15 cellular contexts compared by ENCODE assay signal in genomic region chr11:131609317-131609716, GRCh38.
DNase-seq lines count a peak whose midpoint lies in the region; ATAC-seq, FAIRE-seq and TF ChIP-seq lines count a peak whose summit lies in the region.
"Had no signal": no experiment of that assay in that cellular context is flagged by ENCODE, and none has a peak within 500 bp of the region (broad histone marks: within the 10 kb centered on the region; RNA-seq: fewer than 3 reads in every experiment).

No MANE protein-coding gene starts in this region.

- peak; percentile 98 for FAIRE-seq in astrocyte (lab: Jason Lieb, UNC)

- intact Hi-C loops in left lung (cut with DNase I): no loop called here

- H3K9ac ChIP-seq in astrocyte (ENCODE audit: low read length): peak overlapping the region; percentile 71

- DNase-seq in AG09309 (ENCODE audit: low read depth) (peak; percentile 91), HS-5 (ENCODE audit: low read depth) (peak; percentile 8), astrocyte (ENCODE audit: low read depth) (peak; percentile 100), left lung (no peak), NCI-H2107 treated with DMSO at 0.1 percent for 48 hours (lab: John Stamatoyannopoulos, UW; ENCODE audit: unreplicated experiment) (no peak)
- DNase-seq in T-helper 2 cell treated with Interferon-gamma antibody and Interleukin-4, amounts not matched to agents 5 μg/mL and 100 μg/mL, for 36 hours (ENCODE audit: low spot score): no peak
- DNase-seq: activated CD4-positive, alpha-beta T cell treated with anti-CD3 and anti-CD28 coated beads for 1 hour; activated T-cell treated with anti-CD3 and anti-CD28 coated beads, Interleukin-2, amount 50 U/mL, for 4 hours; KBM-7; NCI-H187 treated with DMSO at 0.1 percent for 48 hours; occipital lobe; stimulated activated CD8-positive, alpha-beta memory T cell treated with anti-CD3 and anti-CD28 coated beads, Interleukin-4, amount 100 ng/mL, for 48 hours had no signal

- H3K4me3 ChIP-seq in AG09309 (ENCODE audit: control insufficient read depth, low read depth, low read length) (no peak overlapping the region), astrocyte (ENCODE audit: insufficient read depth, low read depth, low read length) (no peak overlapping the region), left lung (no peak overlapping the region)

- H3K4me2 ChIP-seq in astrocyte (ENCODE audit: low read length): peak overlapping the region; percentile 67

- no peaks in the 10 kb centered on the region for H4K20me1 ChIP-seq in astrocyte (ENCODE audit: insufficient read depth, low read length)

- peaks cover 16% of the 10 kb centered on the region for H3K27me3 Mint-ChIP-seq in astrocyte (ENCODE audit: low read depth, unreplicated experiment)
- no peaks in the 10 kb centered on the region for H3K27me3 Mint-ChIP-seq in T-helper 2 cell treated with Interferon-gamma antibody and Interleukin-4, amounts not matched to agents 5 μg/mL and 100 μg/mL, for 36 hours (ENCODE audit: low read depth)

- no peaks in the 10 kb centered on the region for H3K79me2 ChIP-seq in astrocyte (ENCODE audit: insufficient read depth, low read length)

- H3K4me1 ChIP-seq in astrocyte (ENCODE audit: insufficient read depth, low read length): peaks cover 31% of the 10 kb centered on the region
- no peaks in the 10 kb centered on the region for H3K4me1 ChIP-seq in left lung

- H3K36me3 Mint-ChIP-seq in astrocyte (ENCODE audit: low read depth, unreplicated experiment): no peaks in the 10 kb centered on the region
- no peaks in the 10 kb centered on the region for H3K36me3 Mint-ChIP-seq in T-helper 2 cell treated with Interferon-gamma antibody and Interleukin-4, amounts not matched to agents 5 μg/mL and 100 μg/mL, for 36 hours (ENCODE audit: low read depth)

- no peaks in the 10 kb centered on the region for H3K9me3 Mint-ChIP-seq in astrocyte (ENCODE audit: unreplicated experiment)
- peaks cover 3% of the 10 kb centered on the region for H3K9me3 Mint-ChIP-seq in T-helper 2 cell treated with Interferon-gamma antibody and Interleukin-4, amounts not matched to agents 5 μg/mL and 100 μg/mL, for 36 hours

- ATAC-seq in left lung (peak; percentile 59), GM21786 (IDR thresholded peaks at IDR 0.05; ENCODE audit: unreplicated experiment) (no peak), HG02884 (IDR thresholded peaks at IDR 0.05; ENCODE audit: unreplicated experiment) (no peak)
- ATAC-seq: activated T-cell treated with anti-CD3 and anti-CD28 coated beads, Interleukin-2, amount 50 U/mL, for 4 hours had no signal

- H3K27me3 ChIP-seq in astrocyte (ENCODE audit: insufficient read depth, low read length): peaks cover 7% of the 10 kb centered on the region
- peaks cover 0 to 15% of the 10 kb centered on the region in 2 donors for H3K27me3 ChIP-seq in left lung

- H3K4me1 Mint-ChIP-seq in astrocyte (ENCODE audit: low read depth, unreplicated experiment): peaks cover 37% of the 10 kb centered on the region
- H3K4me1 Mint-ChIP-seq in T-helper 2 cell treated with Interferon-gamma antibody and Interleukin-4, amounts not matched to agents 5 μg/mL and 100 μg/mL, for 36 hours (ENCODE audit: low read depth): no peaks in the 10 kb centered on the region
- H3K4me1 Mint-ChIP-seq: B cell had no signal

- H3K27ac ChIP-seq in astrocyte (ENCODE audit: low read depth, low read length): peak overlapping the region; percentile 91
- H3K27ac ChIP-seq in left lung: no peak overlapping the region

- no peaks in the 10 kb centered on the region for H3K9me3 ChIP-seq in astrocyte (ENCODE audit: insufficient read depth, low read depth, low read length)
- H3K9me3 ChIP-seq in left lung: no peaks in the 10 kb centered on the region

- TF ChIP-seq CTCF in AG09309 (IDR thresholded peaks at IDR 0.05; ENCODE audit: control insufficient read depth, insufficient read depth, low read depth, low read length, missing control alignments) (no peak), astrocyte (IDR thresholded peaks at IDR 0.05; ENCODE audit: insufficient read depth, low read depth, low read length) (no peak), left lung (IDR thresholded peaks at IDR 0.05) (no peak)

- H3K36me3 ChIP-seq in astrocyte (ENCODE audit: insufficient read depth, low read length) (no peaks in the 10 kb centered on the region), left lung (no peaks in the 10 kb centered on the region)

- peak overlapping the region; percentile 58 for H3K4me3 Mint-ChIP-seq in astrocyte (ENCODE audit: unreplicated experiment)
- no peak overlapping the region for H3K4me3 Mint-ChIP-seq in T-helper 2 cell treated with Interferon-gamma antibody and Interleukin-4, amounts not matched to agents 5 μg/mL and 100 μg/mL, for 36 hours
- H3K4me3 Mint-ChIP-seq: activated T-cell treated with anti-CD3 and anti-CD28 coated beads, Interleukin-2, amount 50 U/mL, for 4 hours; B cell had no signal

- no peak overlapping the region for H2AFZ ChIP-seq in astrocyte (ENCODE audit: low read depth, low read length)

- H3K27ac Mint-ChIP-seq in astrocyte (ENCODE audit: unreplicated experiment): peak overlapping the region; percentile 85
- no peak overlapping the region for H3K27ac Mint-ChIP-seq in T-helper 2 cell treated with Interferon-gamma antibody and Interleukin-4, amounts not matched to agents 5 μg/mL and 100 μg/mL, for 36 hours
- H3K27ac Mint-ChIP-seq: B cell had no signal

Comparison
In these comparisons a context has a peak if more than half of its experiments do, and no peak if none do; other contexts are left out.
1. DNase-seq: peak in AG09309 (single experiment), HS-5 (single experiment) and astrocyte (single experiment); none in left lung (0 of 2), NCI-H2107 treated with DMSO at 0.1 percent for 48 hours (single experiment) and T-helper 2 cell treated with Interferon-gamma antibody and Interleukin-4, amounts not matched to agents 5 μg/mL and 100 μg/mL, for 36 hours (single experiment).